ENCODE assay signal across 8 cellular contexts in genomic region chr6:111564482-111564945, GRCh38. TPM values are rescaled to one million over a fixed set of nuclear protein-coding genes. Genes with fewer than 3 reads are reported as not detected.
DNase-seq lines count a peak whose midpoint lies in the region; ATAC-seq and TF ChIP-seq lines count a peak whose summit lies in the region.

No MANE protein-coding gene starts in this region.

- H3K27ac ChIP-seq in hepatocyte (peak overlapping the region; percentile 90), upper lobe of right lung (peak overlapping the region; percentile 51)

- H3K4me2 ChIP-seq in hepatocyte = no peak overlapping the region

- intact Hi-C loops in activated B cell treated with CpG ODN at 0.5 μM for 24 hours (cut with micrococcal nuclease) = no loop called here
- intact Hi-C loops in upper lobe of right lung (cut with DNase I) = no loop called here

- H3K9me2 ChIP-seq in hepatocyte (replicated peaks; ENCODE audit: insufficient read depth) = no peaks in the 10 kb centered on the region

- peaks cover 23% of the 10 kb centered on the region for H3K4me1 Mint-ChIP-seq in activated B cell treated with CpG ODN at 0.5 μM for 24 hours
- H3K4me1 Mint-ChIP-seq in T-helper 17 cell = peaks cover 43% of the 10 kb centered on the region
- H3K4me1 Mint-ChIP-seq in effector memory CD8-positive, alpha-beta T cell (ENCODE audit: low read depth in 2 of 2) = peaks cover 8 to 18% of the 10 kb centered on the region in 2 donors

- no peaks in the 10 kb centered on the region for H3K9me3 Mint-ChIP-seq in activated B cell treated with CpG ODN at 0.5 μM for 24 hours
- H3K9me3 Mint-ChIP-seq in effector memory CD8-positive, alpha-beta T cell = no peaks in the 10 kb centered on the region

- CTCF ChIA-PET in activated B cell treated with CpG ODN at 0.5 μM for 24 hours (lab: Charles Lee) = interaction anchor here (2.2 kb wide), 1 partner anchor 306 kb away, joined by 14 read pairs; a partner anchor contains a TSS

- no peaks in the 10 kb centered on the region for H4K20me1 ChIP-seq in hepatocyte (ENCODE audit: insufficient read depth, poor library complexity, severe bottlenecking)

- H2AFZ ChIP-seq in hepatocyte = no peak overlapping the region

- H3K36me3 ChIP-seq in hepatocyte (replicated peaks; ENCODE audit: insufficient read depth, low read depth) = no peaks in the 10 kb centered on the region
- H3K36me3 ChIP-seq in upper lobe of right lung = peaks cover 63% of the 10 kb centered on the region

- POLR2A ChIA-PET in activated B cell treated with CpG ODN at 0.5 μM for 24 hours (lab: Charles Lee) = interaction anchor here (1.8 kb wide), 1 partner anchor 305 kb away, joined by 8 read pairs; a partner anchor contains a TSS

- H3K36me3 Mint-ChIP-seq in activated B cell treated with CpG ODN at 0.5 μM for 24 hours (ENCODE audit: low read depth) (peaks cover 79% of the 10 kb centered on the region), T-helper 17 cell (ENCODE audit: low read depth) (peaks cover 22% of the 10 kb centered on the region)
- peaks cover 8% of the 10 kb centered on the region for H3K36me3 Mint-ChIP-seq in effector memory CD8-positive, alpha-beta T cell (ENCODE audit: insufficient read depth)

- H3K27me3 ChIP-seq in hepatocyte (no peaks in the 10 kb centered on the region), upper lobe of right lung (no peaks in the 10 kb centered on the region)

- peak overlapping the region; percentile 20 for H3K27ac Mint-ChIP-seq in activated B cell treated with CpG ODN at 0.5 μM for 24 hours
- no peak overlapping the region for H3K27ac Mint-ChIP-seq in T-helper 17 cell
- H3K27ac Mint-ChIP-seq in effector memory CD8-positive, alpha-beta T cell = peak overlapping the region in 1 of 2 donors; percentile 28

- TF ChIP-seq CTCF in activated B cell treated with CpG ODN at 0.5 μM for 24 hours (IDR thresholded peaks at IDR 0.05) (no peak), hepatocyte (IDR thresholded peaks at IDR 0.05; ENCODE audit: poor library complexity) (no peak), upper lobe of right lung (IDR thresholded peaks at IDR 0.05) (no peak)

- no peak overlapping the region for H3K4me3 ChIP-seq in hepatocyte
- no peak overlapping the region for H3K4me3 ChIP-seq in upper lobe of right lung

- H3K27me3 Mint-ChIP-seq in activated B cell treated with CpG ODN at 0.5 μM for 24 hours = no peaks in the 10 kb centered on the region
- H3K27me3 Mint-ChIP-seq in T-helper 17 cell = no peaks in the 10 kb centered on the region
- no peaks in the 10 kb centered on the region for H3K27me3 Mint-ChIP-seq in effector memory CD8-positive, alpha-beta T cell

- WGBS in hepatocyte (ENCODE audit: low lambda C conversion rate, missing lambda C conversion rate) = 94% methylated on average over 4 of the region's 4 CpGs

- H3K4me1 ChIP-seq in hepatocyte (ENCODE audit: insufficient read depth) = peaks cover 30% of the 10 kb centered on the region
- H3K4me1 ChIP-seq in upper lobe of right lung = peaks cover 49% of the 10 kb centered on the region

- H3K9me3 ChIP-seq in hepatocyte (ENCODE audit: low read depth) (no peaks in the 10 kb centered on the region), upper lobe of right lung (no peaks in the 10 kb centered on the region), T-helper 17 cell (ENCODE audit: control insufficient read depth, low read length, poor library complexity, severe bottlenecking) (no peaks in the 10 kb centered on the region)

- DNase-seq in stimulated activated CD4-positive, alpha-beta T cell treated with anti-CD3 and anti-CD28 coated beads, Interleukin-15, amount 100 ng/mL, for 24 hours = peak; percentile 12
- DNase-seq in stimulated activated CD4-positive, alpha-beta T cell treated with anti-CD3 and anti-CD28 coated beads, Interleukin-4, amount 100 ng/mL, for 24 hours = no peak
- DNase-seq in activated B cell treated with CpG ODN at 0.5 μM for 24 hours = no peak
- no peak for DNase-seq in hepatocyte (ENCODE audit: low spot score)
- DNase-seq in upper lobe of right lung = no peak
- no peak for DNase-seq in OCI-M1 (lab: John Stamatoyannopoulos, UW)
- DNase-seq in T-helper 17 cell = no peak
- DNase-seq in effector memory CD8-positive, alpha-beta T cell = no peak

- H3K79me2 ChIP-seq in hepatocyte = peaks cover 11% of the 10 kb centered on the region

- ATAC-seq in activated B cell treated with CpG ODN at 0.5 μM for 24 hours (ENCODE audit: low read depth) = no peak
- ATAC-seq in upper lobe of right lung = peak; percentile 15
- ATAC-seq in T-helper 17 cell = no peak
- ATAC-seq in effector memory CD8-positive, alpha-beta T cell (replicated peaks) = no peak

- H3K4me3 Mint-ChIP-seq in activated B cell treated with CpG ODN at 0.5 μM for 24 hours (no peak overlapping the region), T-helper 17 cell (no peak overlapping the region)
- no peak overlapping the region for H3K4me3 Mint-ChIP-seq in effector memory CD8-positive, alpha-beta T cell

RNA-seq across cellular contexts. Expression of gene TRAF3IP2, which starts 41.2 kb away (rescaled TPM):
- total RNA-seq in activated B cell treated with CpG ODN at 0.5 μM for 24 hours (26.9 and 28.2 TPM in 2 replicates), hepatocyte (26.0 and 31.1 TPM in 2 replicates), upper lobe of right lung (32.1 TPM), T-helper 17 cell (10 to 100 TPM; 19.9 to 33.5 TPM)
- 21.9 and 22.2 TPM in 2 replicates for polyA plus RNA-seq in hepatocyte
